1 cellular context compared by ENCODE assay signal in genomic region chr7:44368885-44369284, GRCh38.
TF ChIP-seq lines count a peak whose summit lies in the region.

No MANE protein-coding gene starts in this region.

TF ChIP-seq in endothelial cell of umbilical vein, 7 proteins besides CTCF, POLR2A, EP300 and RAD21 (continued from another document):
- no peak for TF ChIP-seq MAX (IDR thresholded peaks at IDR 0.05; ENCODE audit: insufficient read depth, insufficient read length)
